In the genomic region with DNA sequence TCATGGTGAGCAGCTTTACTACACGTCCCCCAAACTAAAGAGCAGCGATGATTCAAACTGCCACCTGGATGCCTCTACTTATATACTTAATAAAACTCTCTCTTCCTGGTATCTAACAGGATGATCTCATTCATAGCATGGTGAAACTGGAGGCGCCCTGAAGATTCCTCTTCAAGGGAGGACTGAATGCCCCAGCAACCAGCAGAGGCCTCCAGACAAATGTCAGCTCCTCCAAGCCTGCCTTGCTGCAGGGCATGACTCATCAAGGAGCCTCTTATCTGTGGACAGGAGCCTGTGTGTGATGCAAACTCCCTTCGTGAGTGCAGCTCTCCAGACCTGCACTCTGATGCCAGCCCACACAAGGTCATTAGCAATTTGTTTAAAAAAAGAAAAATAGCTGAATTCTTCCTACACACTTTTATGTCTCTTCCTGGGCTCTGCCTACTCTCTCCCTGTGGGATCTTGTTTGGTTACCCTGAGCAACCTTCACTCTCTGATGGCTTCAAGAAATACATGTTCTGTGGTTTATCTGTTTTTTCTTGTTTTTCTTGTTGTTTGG, we compare ENCODE assay signal across 1 cellular context.
TF ChIP-seq lines count a peak whose summit lies in the region.

No MANE protein-coding gene starts in this region.

TF ChIP-seq in K562, 482 proteins besides CTCF, POLR2A, EP300 and RAD21 (continued from another document and continues in another):
- TF ChIP-seq, protein P1, sequence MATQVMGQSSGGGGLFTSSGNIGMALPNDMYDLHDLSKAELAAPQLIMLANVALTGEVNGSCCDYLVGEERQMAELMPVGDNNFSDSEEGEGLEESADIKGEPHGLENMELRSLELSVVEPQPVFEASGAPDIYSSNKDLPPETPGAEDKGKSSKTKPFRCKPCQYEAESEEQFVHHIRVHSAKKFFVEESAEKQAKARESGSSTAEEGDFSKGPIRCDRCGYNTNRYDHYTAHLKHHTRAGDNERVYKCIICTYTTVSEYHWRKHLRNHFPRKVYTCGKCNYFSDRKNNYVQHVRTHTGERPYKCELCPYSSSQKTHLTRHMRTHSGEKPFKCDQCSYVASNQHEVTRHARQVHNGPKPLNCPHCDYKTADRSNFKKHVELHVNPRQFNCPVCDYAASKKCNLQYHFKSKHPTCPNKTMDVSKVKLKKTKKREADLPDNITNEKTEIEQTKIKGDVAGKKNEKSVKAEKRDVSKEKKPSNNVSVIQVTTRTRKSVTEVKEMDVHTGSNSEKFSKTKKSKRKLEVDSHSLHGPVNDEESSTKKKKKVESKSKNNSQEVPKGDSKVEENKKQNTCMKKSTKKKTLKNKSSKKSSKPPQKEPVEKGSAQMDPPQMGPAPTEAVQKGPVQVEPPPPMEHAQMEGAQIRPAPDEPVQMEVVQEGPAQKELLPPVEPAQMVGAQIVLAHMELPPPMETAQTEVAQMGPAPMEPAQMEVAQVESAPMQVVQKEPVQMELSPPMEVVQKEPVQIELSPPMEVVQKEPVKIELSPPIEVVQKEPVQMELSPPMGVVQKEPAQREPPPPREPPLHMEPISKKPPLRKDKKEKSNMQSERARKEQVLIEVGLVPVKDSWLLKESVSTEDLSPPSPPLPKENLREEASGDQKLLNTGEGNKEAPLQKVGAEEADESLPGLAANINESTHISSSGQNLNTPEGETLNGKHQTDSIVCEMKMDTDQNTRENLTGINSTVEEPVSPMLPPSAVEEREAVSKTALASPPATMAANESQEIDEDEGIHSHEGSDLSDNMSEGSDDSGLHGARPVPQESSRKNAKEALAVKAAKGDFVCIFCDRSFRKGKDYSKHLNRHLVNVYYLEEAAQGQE (CRISPR knock-in tag; IDR thresholded peaks at IDR 0.05; ENCODE audit: low read depth): no peak
- TF ChIP-seq RNF219 (CRISPR knock-in tag; IDR thresholded peaks at IDR 0.05) (no peak), ZNF586 (CRISPR knock-in tag; conservative IDR thresholded peaks at IDR 0.05) (no peak), HEY1 (CRISPR knock-in tag; IDR thresholded peaks at IDR 0.05; ENCODE audit: borderline replicate concordance) (no peak), SMAD3 (CRISPR knock-in tag; conservative IDR thresholded peaks at IDR 0.05) (peak; percentile 67; the same call in 1 of the 2 replicates), BHLHE40 (IDR thresholded peaks at IDR 0.05; ENCODE audit: low read length) (peak; percentile 84), ZNF76 (CRISPR knock-in tag; IDR thresholded peaks at IDR 0.05; ENCODE audit: borderline replicate concordance) (no peak), NFIC (IDR thresholded peaks at IDR 0.05) (peak; percentile 62), CHD2 (IDR thresholded peaks at IDR 0.05; ENCODE audit: low read depth, low read length) (no peak), ZBTB8A (IDR thresholded peaks at IDR 0.05; ENCODE audit: partially characterized antibody) (no peak), MTA1 (IDR thresholded peaks at IDR 0.05; ENCODE audit: borderline replicate concordance) (0 out of 2 replicates have a peak, but pooled peaks have one; percentile 46), PURB (CRISPR knock-in tag; IDR thresholded peaks at IDR 0.05; ENCODE audit: low read depth) (no peak), ARNT (IDR thresholded peaks at IDR 0.05) (peak in 1 of 2 experiments; percentile 79; a peak in 1 of 4 replicates), EHMT2 (IDR thresholded peaks at IDR 0.05) (peak; percentile 33; the same call in 1 of the 2 replicates), KLF1 (tag; IDR thresholded peaks at IDR 0.05) (no peak), KAT2B (IDR thresholded peaks at IDR 0.05; ENCODE audit: low read depth, low read length) (no peak), HBP1 (CRISPR knock-in tag; IDR thresholded peaks at IDR 0.05) (no peak), KHSRP (IDR thresholded peaks at IDR 0.05) (no peak), ZNF717 (CRISPR knock-in tag; IDR thresholded peaks at IDR 0.05) (no peak), SRSF1 (IDR thresholded peaks at IDR 0.05; ENCODE audit: low read depth, low read length) (no peak), SMAD1 (IDR thresholded peaks at IDR 0.05; ENCODE audit: low read depth, low read length, partially characterized antibody) (peak; percentile 70), SMARCC2 (IDR thresholded peaks at IDR 0.05; ENCODE audit: low read depth) (peak; percentile 95), ETS2 (tag; IDR thresholded peaks at IDR 0.05; ENCODE audit: borderline replicate concordance, poor library complexity, severe bottlenecking) (no peak), ADNP (tag; IDR thresholded peaks at IDR 0.05) (no peak), RBFOX2 (IDR thresholded peaks at IDR 0.05; ENCODE audit: low read depth, low read length) (no peak), ZNF778 (CRISPR knock-in tag; IDR thresholded peaks at IDR 0.05) (no peak), CBX1 (IDR thresholded peaks at IDR 0.05; ENCODE audit: low read depth) (no peak), SLC30A9 (CRISPR knock-in tag; IDR thresholded peaks at IDR 0.05) (no peak), NCOA6 (IDR thresholded peaks at IDR 0.05) (no peak), ARID2 (IDR thresholded peaks at IDR 0.05) (no peak), ZEB2 (IDR thresholded peaks at IDR 0.05) (peak; percentile 93; the same call in 1 of the 2 replicates), BACH1 (tag; IDR thresholded peaks at IDR 0.05) (0 out of 2 replicates have a peak, but pooled peaks have one; percentile 56), SMARCA5 (IDR thresholded peaks at IDR 0.05) (no peak), HSF4 (CRISPR knock-in tag; IDR thresholded peaks at IDR 0.05; ENCODE audit: borderline replicate concordance) (no peak), ZNF695 (CRISPR knock-in tag; IDR thresholded peaks at IDR 0.05) (no peak), TRIM24 (IDR thresholded peaks at IDR 0.05) (peak in 1 of 2 experiments; percentile 83), RERE (CRISPR knock-in tag; IDR thresholded peaks at IDR 0.05; ENCODE audit: borderline replicate concordance) (no peak), ZNF75A (CRISPR knock-in tag; IDR thresholded peaks at IDR 0.05) (no peak), L3MBTL2 (IDR thresholded peaks at IDR 0.05) (peak; percentile 80)
- TF ChIP-seq, protein P2, sequence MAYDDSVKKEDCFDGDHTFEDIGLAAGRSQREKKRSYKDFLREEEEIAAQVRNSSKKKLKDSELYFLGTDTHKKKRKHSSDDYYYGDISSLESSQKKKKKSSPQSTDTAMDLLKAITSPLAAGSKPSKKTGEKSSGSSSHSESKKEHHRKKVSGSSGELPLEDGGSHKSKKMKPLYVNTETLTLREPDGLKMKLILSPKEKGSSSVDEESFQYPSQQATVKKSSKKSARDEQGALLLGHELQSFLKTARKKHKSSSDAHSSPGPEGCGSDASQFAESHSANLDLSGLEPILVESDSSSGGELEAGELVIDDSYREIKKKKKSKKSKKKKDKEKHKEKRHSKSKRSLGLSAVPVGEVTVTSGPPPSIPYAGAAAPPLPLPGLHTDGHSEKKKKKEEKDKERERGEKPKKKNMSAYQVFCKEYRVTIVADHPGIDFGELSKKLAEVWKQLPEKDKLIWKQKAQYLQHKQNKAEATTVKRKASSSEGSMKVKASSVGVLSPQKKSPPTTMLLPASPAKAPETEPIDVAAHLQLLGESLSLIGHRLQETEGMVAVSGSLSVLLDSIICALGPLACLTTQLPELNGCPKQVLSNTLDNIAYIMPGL (CRISPR knock-in tag; IDR thresholded peaks at IDR 0.05): no peak
- TF ChIP-seq, protein P3, sequence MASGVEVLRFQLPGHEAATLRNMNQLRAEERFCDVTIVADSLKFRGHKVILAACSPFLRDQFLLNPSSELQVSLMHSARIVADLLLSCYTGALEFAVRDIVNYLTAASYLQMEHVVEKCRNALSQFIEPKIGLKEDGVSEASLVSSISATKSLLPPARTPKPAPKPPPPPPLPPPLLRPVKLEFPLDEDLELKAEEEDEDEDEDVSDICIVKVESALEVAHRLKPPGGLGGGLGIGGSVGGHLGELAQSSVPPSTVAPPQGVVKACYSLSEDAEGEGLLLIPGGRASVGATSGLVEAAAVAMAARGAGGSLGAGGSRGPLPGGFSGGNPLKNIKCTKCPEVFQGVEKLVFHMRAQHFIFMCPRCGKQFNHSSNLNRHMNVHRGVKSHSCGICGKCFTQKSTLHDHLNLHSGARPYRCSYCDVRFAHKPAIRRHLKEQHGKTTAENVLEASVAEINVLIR (CRISPR knock-in tag; IDR thresholded peaks at IDR 0.05): 0 out of 2 replicates have a peak, but pooled peaks have one; percentile 55
- TF ChIP-seq, protein P4, sequence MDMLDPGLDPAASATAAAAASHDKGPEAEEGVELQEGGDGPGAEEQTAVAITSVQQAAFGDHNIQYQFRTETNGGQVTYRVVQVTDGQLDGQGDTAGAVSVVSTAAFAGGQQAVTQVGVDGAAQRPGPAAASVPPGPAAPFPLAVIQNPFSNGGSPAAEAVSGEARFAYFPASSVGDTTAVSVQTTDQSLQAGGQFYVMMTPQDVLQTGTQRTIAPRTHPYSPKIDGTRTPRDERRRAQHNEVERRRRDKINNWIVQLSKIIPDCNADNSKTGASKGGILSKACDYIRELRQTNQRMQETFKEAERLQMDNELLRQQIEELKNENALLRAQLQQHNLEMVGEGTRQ (CRISPR knock-in tag; IDR thresholded peaks at IDR 0.05): no peak
- TF ChIP-seq, protein P5, sequence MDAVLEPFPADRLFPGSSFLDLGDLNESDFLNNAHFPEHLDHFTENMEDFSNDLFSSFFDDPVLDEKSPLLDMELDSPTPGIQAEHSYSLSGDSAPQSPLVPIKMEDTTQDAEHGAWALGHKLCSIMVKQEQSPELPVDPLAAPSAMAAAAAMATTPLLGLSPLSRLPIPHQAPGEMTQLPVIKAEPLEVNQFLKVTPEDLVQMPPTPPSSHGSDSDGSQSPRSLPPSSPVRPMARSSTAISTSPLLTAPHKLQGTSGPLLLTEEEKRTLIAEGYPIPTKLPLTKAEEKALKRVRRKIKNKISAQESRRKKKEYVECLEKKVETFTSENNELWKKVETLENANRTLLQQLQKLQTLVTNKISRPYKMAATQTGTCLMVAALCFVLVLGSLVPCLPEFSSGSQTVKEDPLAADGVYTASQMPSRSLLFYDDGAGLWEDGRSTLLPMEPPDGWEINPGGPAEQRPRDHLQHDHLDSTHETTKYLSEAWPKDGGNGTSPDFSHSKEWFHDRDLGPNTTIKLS (IDR thresholded peaks at IDR 0.05; ENCODE audit: borderline replicate concordance, low read depth): peak; percentile 51; the same call in 1 of the 2 replicates
- TF ChIP-seq, protein P6, sequence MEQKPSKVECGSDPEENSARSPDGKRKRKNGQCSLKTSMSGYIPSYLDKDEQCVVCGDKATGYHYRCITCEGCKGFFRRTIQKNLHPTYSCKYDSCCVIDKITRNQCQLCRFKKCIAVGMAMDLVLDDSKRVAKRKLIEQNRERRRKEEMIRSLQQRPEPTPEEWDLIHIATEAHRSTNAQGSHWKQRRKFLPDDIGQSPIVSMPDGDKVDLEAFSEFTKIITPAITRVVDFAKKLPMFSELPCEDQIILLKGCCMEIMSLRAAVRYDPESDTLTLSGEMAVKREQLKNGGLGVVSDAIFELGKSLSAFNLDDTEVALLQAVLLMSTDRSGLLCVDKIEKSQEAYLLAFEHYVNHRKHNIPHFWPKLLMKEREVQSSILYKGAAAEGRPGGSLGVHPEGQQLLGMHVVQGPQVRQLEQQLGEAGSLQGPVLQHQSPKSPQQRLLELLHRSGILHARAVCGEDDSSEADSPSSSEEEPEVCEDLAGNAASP (IDR thresholded peaks at IDR 0.05): no peak
